Comparison of ENCODE assay signal across 9 cellular contexts in genomic region chr10:96288151-96288621, GRCh38. TPM values are rescaled to one million over a fixed set of nuclear protein-coding genes. Genes with fewer than 3 reads are reported as not detected.
DNase-seq lines count a peak whose midpoint lies in the region; ATAC-seq and TF ChIP-seq lines count a peak whose summit lies in the region.
"Had no signal": no experiment of that assay in that cellular context is flagged by ENCODE, and none has a peak within 500 bp of the region (broad histone marks: within the 10 kb centered on the region; RNA-seq: fewer than 3 reads in every experiment).

No MANE protein-coding gene starts in this region.

- in situ Hi-C loops in GM23248 (cut with MboI), result loop anchor here (25.0 kb wide), 1 partner anchor 276 kb away; no protein-coding TSS in a partner anchor

- no peak overlapping the region for H3K27ac ChIP-seq in GM23248
- peak overlapping the region in 1 of 4 donors; percentile 57 for H3K27ac ChIP-seq in upper lobe of left lung

- H3K27me3 Mint-ChIP-seq in stimulated activated naive CD8-positive, alpha-beta T cell treated with anti-CD3 and anti-CD28 coated beads, Interleukin-15, Interleukin-2, amounts not matched to agents 100 ng/mL and 50 ng/mL, for 24 hours, result no peaks in the 10 kb centered on the region
- H3K27me3 Mint-ChIP-seq in activated T-helper 2 cell treated with anti-CD3 and anti-CD28 coated beads, Interferon-gamma antibody, Interleukin-2, Interleukin-4, amounts not matched to agents 10 μg/mL and 5 μg/mL and 100 μg/mL, durations not matched to agents 14 hours and 24 hours and 36 hours (ENCODE audit: low read depth), result peaks cover 4% of the 10 kb centered on the region
- H3K27me3 Mint-ChIP-seq in activated CD4-positive, alpha-beta memory T cell treated with anti-CD3 and anti-CD28 coated beads, Interleukin-2, amount 10 ng/mL, durations not matched to agents 7 days and 5 days, result peaks cover 16% of the 10 kb centered on the region

- H3K36me3 ChIP-seq in GM23248 (ENCODE audit: low read depth) (no peaks in the 10 kb centered on the region), upper lobe of left lung (no peaks in the 10 kb centered on the region)

- peaks cover 28% of the 10 kb centered on the region for H3K4me1 Mint-ChIP-seq in stimulated activated naive CD8-positive, alpha-beta T cell treated with anti-CD3 and anti-CD28 coated beads, Interleukin-15, Interleukin-2, amounts not matched to agents 100 ng/mL and 50 ng/mL, for 24 hours (ENCODE audit: low read depth)
- peaks cover 15% of the 10 kb centered on the region for H3K4me1 Mint-ChIP-seq in activated T-helper 2 cell treated with anti-CD3 and anti-CD28 coated beads, Interferon-gamma antibody, Interleukin-2, Interleukin-4, amounts not matched to agents 10 μg/mL and 5 μg/mL and 100 μg/mL, durations not matched to agents 14 hours and 24 hours and 36 hours (ENCODE audit: low read depth)
- peaks cover 7% of the 10 kb centered on the region for H3K4me1 Mint-ChIP-seq in activated CD4-positive, alpha-beta memory T cell treated with anti-CD3 and anti-CD28 coated beads, Interleukin-2, amount 10 ng/mL, durations not matched to agents 7 days and 5 days

- H3K79me2 ChIP-seq in GM23248 (ENCODE audit: insufficient read depth), result no peaks in the 10 kb centered on the region

- H3K4me1 ChIP-seq in GM23248 (ENCODE audit: insufficient read depth) (no peaks in the 10 kb centered on the region), upper lobe of left lung (peaks cover 4 to 15% (median 9%) of the 10 kb centered on the region in 4 donors)

- H3K4me3 Mint-ChIP-seq in stimulated activated naive CD8-positive, alpha-beta T cell treated with anti-CD3 and anti-CD28 coated beads, Interleukin-15, Interleukin-2, amounts not matched to agents 100 ng/mL and 50 ng/mL, for 24 hours, result peak overlapping the region; percentile 40
- peak overlapping the region; percentile 54 for H3K4me3 Mint-ChIP-seq in activated T-helper 2 cell treated with anti-CD3 and anti-CD28 coated beads, Interferon-gamma antibody, Interleukin-2, Interleukin-4, amounts not matched to agents 10 μg/mL and 5 μg/mL and 100 μg/mL, durations not matched to agents 14 hours and 24 hours and 36 hours (ENCODE audit: low read depth)
- no peak overlapping the region for H3K4me3 Mint-ChIP-seq in activated CD4-positive, alpha-beta memory T cell treated with anti-CD3 and anti-CD28 coated beads, Interleukin-2, amount 10 ng/mL, durations not matched to agents 7 days and 5 days

- no peak for TF ChIP-seq CTCF in upper lobe of left lung (IDR thresholded peaks at IDR 0.05)

- H3K9ac ChIP-seq in GM23248, result no peak overlapping the region

- POLR2A ChIA-PET in activated CD4-positive, alpha-beta memory T cell treated with anti-CD3 and anti-CD28 coated beads, Interleukin-2, amount 10 ng/mL, durations not matched to agents 7 days and 5 days (lab: Charles Lee), result no interaction called here

- CTCF ChIA-PET in activated CD4-positive, alpha-beta memory T cell treated with anti-CD3 and anti-CD28 coated beads, Interleukin-2, amount 10 ng/mL, durations not matched to agents 7 days and 5 days (lab: Charles Lee), result no interaction called here

- no peak overlapping the region for H2AFZ ChIP-seq in GM23248

- TF ChIP-seq POLR2A in upper lobe of left lung (IDR thresholded peaks at IDR 0.05), result no peak

- no peak overlapping the region for H3K4me2 ChIP-seq in GM23248 (ENCODE audit: unreplicated experiment)

- no peak for ATAC-seq in stimulated activated naive CD8-positive, alpha-beta T cell treated with anti-CD3 and anti-CD28 coated beads, Interleukin-15, Interleukin-2, amounts not matched to agents 100 U/mL and 50 U/mL, for 24 hours
- ATAC-seq in HG03025 (IDR thresholded peaks at IDR 0.05; ENCODE audit: low FRiP score, unreplicated experiment) (peak; percentile 40), upper lobe of left lung (ENCODE audit: low FRiP score in 2 of 2) (no peak)

- H3K27ac Mint-ChIP-seq in stimulated activated naive CD8-positive, alpha-beta T cell treated with anti-CD3 and anti-CD28 coated beads, Interleukin-15, Interleukin-2, amounts not matched to agents 100 ng/mL and 50 ng/mL, for 24 hours, result peak overlapping the region; percentile 8
- H3K27ac Mint-ChIP-seq in activated T-helper 2 cell treated with anti-CD3 and anti-CD28 coated beads, Interferon-gamma antibody, Interleukin-2, Interleukin-4, amounts not matched to agents 10 μg/mL and 5 μg/mL and 100 μg/mL, durations not matched to agents 14 hours and 24 hours and 36 hours, result peak overlapping the region; percentile 48
- H3K27ac Mint-ChIP-seq in activated CD4-positive, alpha-beta memory T cell treated with anti-CD3 and anti-CD28 coated beads, Interleukin-2, amount 10 ng/mL, durations not matched to agents 7 days and 5 days, result no peak overlapping the region

- 22 to 30% methylated on average over 5 of the region's 5 CpGs for WGBS in GM23248 (ENCODE audit: low coverage in 1 of 2, low lambda C conversion rate in 2 of 2, missing lambda C conversion rate in 2 of 2), 2 experiments
- 43 to 51% methylated on average over 5 of the region's 5 CpGs for WGBS in upper lobe of left lung, 2 donors

- H3K27me3 ChIP-seq in GM23248 (replicated peaks; ENCODE audit: insufficient read depth) (no peaks in the 10 kb centered on the region; the same call in 1 of the 2 replicates), upper lobe of left lung (no peaks in the 10 kb centered on the region)

- H3K9me2 ChIP-seq in GM23248 (ENCODE audit: insufficient read depth), result no peaks in the 10 kb centered on the region

- DNase-seq in stimulated activated naive CD8-positive, alpha-beta T cell treated with anti-CD3 and anti-CD28 coated beads, Interleukin-15, Interleukin-2, amounts not matched to agents 100 U/mL and 50 U/mL, for 24 hours, result no peak
- no peak for DNase-seq in activated T-helper 2 cell treated with anti-CD3 and anti-CD28 coated beads, Interferon-gamma antibody, Interleukin-2, Interleukin-4, amounts not matched to agents 10 μg/mL and 5 μg/mL and 100 μg/mL, durations not matched to agents 14 hours and 24 hours and 36 hours (ENCODE audit: low spot score)
- DNase-seq in GM23248 (no peak), upper lobe of left lung (no peak)
- DNase-seq in activated CD4-positive, alpha-beta memory T cell treated with anti-CD3 and anti-CD28 coated beads, Interleukin-2, amount 10 ng/mL, durations not matched to agents 7 days and 5 days, result no peak
- no peak for DNase-seq in activated naive CD4-positive, alpha-beta T cell treated with anti-CD3 and anti-CD28 coated beads, Interleukin-2, amount 50 U/mL, for 16 hours

- no peaks in the 10 kb centered on the region for H3K9me3 ChIP-seq in GM23248 (ENCODE audit: low read depth)
- H3K9me3 ChIP-seq in upper lobe of left lung, result no peaks in the 10 kb centered on the region

- no peak overlapping the region for H3K4me3 ChIP-seq in GM23248
- no peak overlapping the region for H3K4me3 ChIP-seq in upper lobe of left lung

- no peak for TF ChIP-seq EP300 in upper lobe of left lung (IDR thresholded peaks at IDR 0.05)

- H3F3A ChIP-seq in GM23248 (ENCODE audit: insufficient read depth), result no peaks in the 10 kb centered on the region

- intact Hi-C loops in activated T-helper 2 cell treated with anti-CD3 and anti-CD28 coated beads, Interferon-gamma antibody, Interleukin-2, Interleukin-4, amounts not matched to agents 10 μg/mL and 5 μg/mL and 100 μg/mL, durations not matched to agents 14 hours and 24 hours and 36 hours (cut with micrococcal nuclease), result no loop called here

- H3K36me3 Mint-ChIP-seq in stimulated activated naive CD8-positive, alpha-beta T cell treated with anti-CD3 and anti-CD28 coated beads, Interleukin-15, Interleukin-2, amounts not matched to agents 100 ng/mL and 50 ng/mL, for 24 hours (ENCODE audit: low read depth), result no peaks in the 10 kb centered on the region
- no peaks in the 10 kb centered on the region for H3K36me3 Mint-ChIP-seq in activated T-helper 2 cell treated with anti-CD3 and anti-CD28 coated beads, Interferon-gamma antibody, Interleukin-2, Interleukin-4, amounts not matched to agents 10 μg/mL and 5 μg/mL and 100 μg/mL, durations not matched to agents 14 hours and 24 hours and 36 hours (ENCODE audit: low read depth)
- H3K36me3 Mint-ChIP-seq in activated CD4-positive, alpha-beta memory T cell treated with anti-CD3 and anti-CD28 coated beads, Interleukin-2, amount 10 ng/mL, durations not matched to agents 7 days and 5 days (ENCODE audit: low read depth), result no peaks in the 10 kb centered on the region

- H4K20me1 ChIP-seq in GM23248 (ENCODE audit: insufficient read depth), result no peaks in the 10 kb centered on the region

- H3K9me3 Mint-ChIP-seq in stimulated activated naive CD8-positive, alpha-beta T cell treated with anti-CD3 and anti-CD28 coated beads, Interleukin-15, Interleukin-2, amounts not matched to agents 100 ng/mL and 50 ng/mL, for 24 hours, result no peaks in the 10 kb centered on the region
- H3K9me3 Mint-ChIP-seq in activated T-helper 2 cell treated with anti-CD3 and anti-CD28 coated beads, Interferon-gamma antibody, Interleukin-2, Interleukin-4, amounts not matched to agents 10 μg/mL and 5 μg/mL and 100 μg/mL, durations not matched to agents 14 hours and 24 hours and 36 hours, result no peaks in the 10 kb centered on the region
- H3K9me3 Mint-ChIP-seq in activated CD4-positive, alpha-beta memory T cell treated with anti-CD3 and anti-CD28 coated beads, Interleukin-2, amount 10 ng/mL, durations not matched to agents 7 days and 5 days, result no peaks in the 10 kb centered on the region

RNA-seq across cellular contexts. Expression of gene DNTT, which starts 16.0 kb away (rescaled TPM):
- not detected in 2 replicates for total RNA-seq in activated T-helper 2 cell treated with anti-CD3 and anti-CD28 coated beads, Interferon-gamma antibody, Interleukin-2, Interleukin-4, amounts not matched to agents 10 μg/mL and 5 μg/mL and 100 μg/mL, durations not matched to agents 14 hours and 24 hours and 36 hours
- not detected in 2 replicates for total RNA-seq in GM23248 (2014; rRNA removed; shearing (Covaris generic))
- not detected in 2 replicates for polyA plus RNA-seq in GM23248 (2016; fragmentation: Nextera tagmentation; extraction: Ambion mirVana)
- not detected for total RNA-seq in activated CD4-positive, alpha-beta memory T cell treated with anti-CD3 and anti-CD28 coated beads, Interleukin-2, amount 10 ng/mL, durations not matched to agents 7 days and 5 days
- total RNA-seq in upper lobe of left lung, result not detected
- total RNA-seq: fibroblast of lung had no signal
- polyA plus RNA-seq: fibroblast of lung had no signal

RNA-seq across cellular contexts. Expression of gene BLNK, which starts 16.8 kb away (rescaled TPM):
- not detected in 2 replicates for total RNA-seq in activated T-helper 2 cell treated with anti-CD3 and anti-CD28 coated beads, Interferon-gamma antibody, Interleukin-2, Interleukin-4, amounts not matched to agents 10 μg/mL and 5 μg/mL and 100 μg/mL, durations not matched to agents 14 hours and 24 hours and 36 hours
- total RNA-seq in GM23248 (2014; rRNA removed; shearing (Covaris generic)), result not detected in 2 replicates
- not detected in 2 replicates for polyA plus RNA-seq in GM23248 (2016; fragmentation: Nextera tagmentation; extraction: Ambion mirVana)
- total RNA-seq in activated CD4-positive, alpha-beta memory T cell treated with anti-CD3 and anti-CD28 coated beads, Interleukin-2, amount 10 ng/mL, durations not matched to agents 7 days and 5 days, result not detected
- total RNA-seq in upper lobe of left lung, result 10 to 100 TPM in 4 of 6 donors, 1 to 10 TPM in 2; 7.0 to 17.8 (median 10.8) TPM
- polyA plus RNA-seq: fibroblast of lung had no signal
